ENCODE assay signal across 12 cellular contexts in the genomic region with DNA sequence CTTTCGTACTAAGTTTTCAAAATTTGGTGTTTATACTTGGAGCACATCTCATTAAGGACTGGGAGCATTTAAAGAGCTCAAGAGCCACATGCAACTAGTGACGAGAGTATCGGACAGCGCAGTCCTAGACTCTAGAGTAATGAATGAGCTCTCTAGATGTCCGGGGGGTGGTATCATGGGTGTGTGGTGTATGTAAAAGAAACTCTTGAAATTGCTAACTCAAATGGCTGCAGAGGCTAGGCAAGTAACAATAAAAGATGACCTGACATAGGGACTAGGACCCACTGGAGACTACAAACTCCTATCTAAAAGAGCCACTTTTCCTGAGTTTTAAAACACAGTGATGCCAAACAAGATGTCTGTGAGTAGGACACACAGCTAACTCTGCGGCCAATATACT. TPM values are rescaled to one million over a fixed set of nuclear protein-coding genes. Genes with fewer than 3 reads are reported as not detected.
DNase-seq lines count a peak whose midpoint lies in the region; ATAC-seq and TF ChIP-seq lines count a peak whose summit lies in the region.
"Had no signal": no experiment of that assay in that cellular context is flagged by ENCODE, and none has a peak within 500 bp of the region (broad histone marks: within the 10 kb centered on the region; RNA-seq: fewer than 3 reads in every experiment).

No MANE protein-coding gene starts in this region.

- H3K4me3 Mint-ChIP-seq in Calu3 (ENCODE audit: low read depth, unreplicated experiment) = peak overlapping the region; percentile 86
- peak overlapping the region; percentile 24 for H3K4me3 Mint-ChIP-seq in activated B cell treated with CpG ODN at 0.5 μM for 24 hours
- peak overlapping the region in 5 of 8 donors; percentile 61 to 98 (median 95) for H3K4me3 Mint-ChIP-seq in naive B cell

- 0 out of 22 replicates have a peak overlapping the region, but pooled peaks of 1 of the 11 experiments have one; percentile 90 for H3K27ac ChIP-seq in BLaER1 treated with 17β-estradiol and CSF1 and Interleukin-3, amounts not matched to agents 10 nM and 100 nM
- H3K27ac ChIP-seq in upper lobe of right lung = no peak overlapping the region

- H4K20me1 ChIP-seq in BLaER1 treated with 17β-estradiol and CSF1 and Interleukin-3, amounts not matched to agents 10 nM and 100 nM = no peaks in the 10 kb centered on the region

- H3K4me3 ChIP-seq in BLaER1 treated with 17β-estradiol and CSF1 and Interleukin-3, amounts not matched to agents 10 nM and 100 nM = no peak overlapping the region
- no peak overlapping the region for H3K4me3 ChIP-seq in upper lobe of right lung

- ATAC-seq in activated B cell treated with CpG ODN at 0.5 μM for 24 hours (ENCODE audit: low read depth) (no peak), naive B cell (ENCODE audit: low read depth in 2 of 2) (no peak), upper lobe of right lung (no peak)

- H3K36me3 Mint-ChIP-seq in Calu3 (ENCODE audit: insufficient read depth, unreplicated experiment) (peaks cover 19% of the 10 kb centered on the region), activated B cell treated with CpG ODN at 0.5 μM for 24 hours (ENCODE audit: low read depth) (peaks cover 12% of the 10 kb centered on the region), naive B cell (no peaks in the 10 kb centered on the region)

- in situ Hi-C loops in GM13977 (cut with MboI; ENCODE audit: low pct_unique_long_range_greater_than_20kb, low sequenced_read_pairs, unreplicated experiment) = loop anchor here (25.0 kb wide), 1 partner anchor 365 kb away; a partner anchor contains a TSS

- H3K27me3 Mint-ChIP-seq in Calu3 (ENCODE audit: unreplicated experiment) (no peaks in the 10 kb centered on the region), activated B cell treated with CpG ODN at 0.5 μM for 24 hours (no peaks in the 10 kb centered on the region), naive B cell (no peaks in the 10 kb centered on the region)

- H3K9me3 Mint-ChIP-seq in Calu3 (ENCODE audit: low read depth, unreplicated experiment) (no peaks in the 10 kb centered on the region), activated B cell treated with CpG ODN at 0.5 μM for 24 hours (no peaks in the 10 kb centered on the region), naive B cell (no peaks in the 10 kb centered on the region)

- no peaks in the 10 kb centered on the region for H3K4me1 Mint-ChIP-seq in Calu3 (ENCODE audit: low read depth, unreplicated experiment)
- H3K4me1 Mint-ChIP-seq in activated B cell treated with CpG ODN at 0.5 μM for 24 hours = peaks cover 24% of the 10 kb centered on the region
- H3K4me1 Mint-ChIP-seq in naive B cell = peaks cover 8 to 28% (median 15%) of the 10 kb centered on the region in 3 donors

- no peaks in the 10 kb centered on the region for H3K27me3 ChIP-seq in BLaER1 treated with 17β-estradiol and CSF1 and Interleukin-3, amounts not matched to agents 10 nM and 100 nM
- H3K27me3 ChIP-seq in upper lobe of right lung = no peaks in the 10 kb centered on the region
- H3K27me3 ChIP-seq: right atrium auricular region, stomach had no signal

- H3K9ac ChIP-seq in BLaER1 treated with 17β-estradiol and CSF1 and Interleukin-3, amounts not matched to agents 10 nM and 100 nM = no peak overlapping the region; a peak in 1 of 22 replicates

- peaks cover 15 to 22% (median 19%) of the 10 kb centered on the region in 10 experiments; a peak in 19 of 20 replicates for H3K4me1 ChIP-seq in BLaER1 treated with 17β-estradiol and CSF1 and Interleukin-3, amounts not matched to agents 10 nM and 100 nM
- peaks cover 5% of the 10 kb centered on the region for H3K4me1 ChIP-seq in upper lobe of right lung

- POLR2A ChIA-PET in activated B cell treated with CpG ODN at 0.5 μM for 24 hours (lab: Charles Lee) = interaction anchor here (0.7 to 0.9 kb wide), 3 partner anchors 9 to 131 kb away, joined by 3 to 7 read pairs (median 3); no protein-coding TSS in a partner anchor

- no peak for DNase-seq in Calu3
- no peak for DNase-seq in activated B cell treated with CpG ODN at 0.5 μM for 24 hours
- no peak for DNase-seq in naive B cell
- no peak for DNase-seq in upper lobe of right lung
- no peak for DNase-seq in GM13977 (ENCODE audit: low spot score)
- no peak for DNase-seq in 8988T
- DNase-seq: activated CD4-positive, alpha-beta T cell treated with anti-CD3 and anti-CD28 coated beads, Interleukin-2, amount 50 U/mL, for 4 hours; stomach had no signal

- CTCF ChIA-PET in Calu3 (lab: Charles Lee) (interaction anchor here (0.9 kb wide), 1 partner anchor 13 kb away, joined by 4 read pairs; no protein-coding TSS in a partner anchor), activated B cell treated with CpG ODN at 0.5 μM for 24 hours (lab: Charles Lee) (no interaction called here)

- no peaks in the 10 kb centered on the region for H3K9me3 ChIP-seq in BLaER1 treated with 17β-estradiol and CSF1 and Interleukin-3, amounts not matched to agents 10 nM and 100 nM (replicated peaks in 1 of 11)
- H3K9me3 ChIP-seq in upper lobe of right lung = no peaks in the 10 kb centered on the region
- H3K9me3 ChIP-seq: right atrium auricular region, stomach had no signal

- intact Hi-C loops in Calu3 (cut with micrococcal nuclease; ENCODE audit: unreplicated experiment) = loop anchor here (5.0 kb wide), 1 partner anchor 35 kb away; a partner anchor contains a TSS
- intact Hi-C loops in activated B cell treated with CpG ODN at 0.5 μM for 24 hours (cut with micrococcal nuclease) = loop anchor here (5.0 to 10.0 kb wide), 4 partner anchors 115 to 1200 kb away; a partner anchor contains a TSS
- intact Hi-C loops in upper lobe of right lung (cut with DNase I) = no loop called here

- TF ChIP-seq CTCF in Calu3 (IDR thresholded peaks at IDR 0.05; ENCODE audit: unreplicated experiment) (no peak), activated B cell treated with CpG ODN at 0.5 μM for 24 hours (IDR thresholded peaks at IDR 0.05) (no peak), upper lobe of right lung (IDR thresholded peaks at IDR 0.05) (no peak), GM13977 (IDR thresholded peaks at IDR 0.05; ENCODE audit: extremely low read depth, insufficient read depth, missing control alignments) (no peak)

- no peaks in the 10 kb centered on the region for H3K36me3 ChIP-seq in BLaER1 treated with 17β-estradiol and CSF1 and Interleukin-3, amounts not matched to agents 10 nM and 100 nM
- no peaks in the 10 kb centered on the region for H3K36me3 ChIP-seq in upper lobe of right lung
- H3K36me3 ChIP-seq: right atrium auricular region, stomach had no signal

- H3K27ac Mint-ChIP-seq in Calu3 (ENCODE audit: unreplicated experiment) (no peak overlapping the region), activated B cell treated with CpG ODN at 0.5 μM for 24 hours (no peak overlapping the region), naive B cell (peak overlapping the region in 3 of 6 donors; percentile 26 to 51 (median 41))

- no TSS peak for BruUV-seq in Calu3 (replicated peaks; lab: Mats Ljungman, UMichigan)

- peak overlapping the region; percentile 72 to 96 (median 91); a peak in 15 of 22 replicates for H3K4me2 ChIP-seq in BLaER1 treated with 17β-estradiol and CSF1 and Interleukin-3, amounts not matched to agents 10 nM and 100 nM

RNA-seq across cellular contexts. Expression of a gene that starts 14.0 kb away (rescaled TPM):
- total RNA-seq in Calu3 (2022) = not detected in 2 replicates
- total RNA-seq in activated B cell treated with CpG ODN at 0.5 μM for 24 hours = not detected in 2 replicates
- polyA plus RNA-seq in naive B cell (ENCODE audit: low read depth in 6 of 6) = not detected
- 5.2 TPM for total RNA-seq in upper lobe of right lung
- total RNA-seq: glomerular endothelial cell had no signal
- polyA plus RNA-seq: keratinocyte had no signal

RNA-seq across cellular contexts. Expression of a gene that starts 28.5 kb away (rescaled TPM):
- total RNA-seq in Calu3 (2022) (0.34 TPM in 1 of 2 replicates, not detected in the other), activated B cell treated with CpG ODN at 0.5 μM for 24 hours (0.05 TPM in 1 of 2 replicates, not detected in the other), upper lobe of right lung (5.9 TPM)
- not detected for polyA plus RNA-seq in naive B cell (ENCODE audit: low read depth in 6 of 6)
- total RNA-seq: glomerular endothelial cell, stomach had no signal
- polyA plus RNA-seq: keratinocyte had no signal

RNA-seq across cellular contexts. Expression of a gene that starts 36.2 kb away (rescaled TPM):
- 39.4 and 48.1 TPM in 2 replicates for total RNA-seq in Calu3 (2022)
- 9.0 and 10.8 TPM in 2 replicates for total RNA-seq in activated B cell treated with CpG ODN at 0.5 μM for 24 hours
- 1 to 10 TPM in 2 of 6 donors, under 1 TPM in 3, not detected in 1; 0.90 to 2.3 (median 1.00) TPM for polyA plus RNA-seq in naive B cell (ENCODE audit: low read depth in 6 of 6)
- 114 TPM for total RNA-seq in upper lobe of right lung

Comparison
In these comparisons a context has a peak if more than half of its experiments do, and no peak if none do; other contexts are left out.
1. H3K4me3 Mint-ChIP-seq: peak in every context shown above with its lines; median percentile 95 in naive B cell; 86 in Calu3; 24 in activated B cell treated with CpG ODN at 0.5 μM for 24 hours.